In the genomic region with DNA sequence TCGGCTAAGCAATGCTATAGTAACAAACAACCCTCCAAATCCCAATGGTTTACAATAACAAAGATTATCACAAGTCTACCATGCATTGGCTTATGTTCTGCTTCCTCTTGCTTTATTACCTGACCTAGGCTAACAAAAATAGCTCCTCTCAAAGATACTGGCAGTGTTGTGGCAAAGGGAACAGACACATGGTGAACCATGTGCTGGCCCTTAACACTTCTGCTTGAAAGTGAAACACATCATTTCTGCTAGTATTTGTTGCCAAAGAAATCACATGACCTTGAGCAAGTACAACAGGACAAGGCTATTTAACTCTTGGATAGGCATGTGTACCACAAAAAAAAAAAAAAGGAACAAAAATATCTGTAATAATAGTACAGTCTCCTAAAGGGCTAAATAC, we compare ENCODE assay signal across 22 cellular contexts.
"Had no signal": no experiment of that assay in that cellular context is flagged by ENCODE, and none has a peak within 500 bp of the region (broad histone marks: within the 10 kb centered on the region; RNA-seq: fewer than 3 reads in every experiment).

No MANE protein-coding gene starts in this region.

- H3K4me3 ChIP-seq: pancreas, prostate gland, spleen, transverse colon had no signal

- H3K4me1 ChIP-seq: pancreas, prostate gland, spleen, transverse colon had no signal

- H3K27ac ChIP-seq: pancreas, prostate gland, spleen, transverse colon, VCaP had no signal

- H3K36me3 ChIP-seq: pancreas, prostate gland, spleen, transverse colon had no signal

- DNase-seq: activated CD4-positive, alpha-beta T cell treated with anti-CD3 and anti-CD28 coated beads for 4 hours; activated CD4-positive, alpha-beta T cell treated with anti-CD3 and anti-CD28 coated beads, Interleukin-2, amount 50 U/mL, for 4 hours; activated CD8-positive, alpha-beta memory T cell treated with anti-CD3 and anti-CD28 coated beads for 24 hours; activated effector memory CD4-positive, alpha-beta T cell treated with Interleukin-2 at 50 U/mL for 16 hours; activated naive CD4-positive, alpha-beta T cell treated with Interleukin-2 at 50 U/mL for 16 hours; anterior cingulate cortex; effector CD8-positive, alpha-beta T cell; erythroblast; head of caudate nucleus; hippocampal formation; immature natural killer cell; kidney; left colon; mammary epithelial cell; naive thymus-derived CD4-positive, alpha-beta T cell; nucleus accumbens; pancreas; spleen; stimulated activated naive CD4-positive, alpha-beta T cell; transverse colon had no signal

- H3K27me3 ChIP-seq: pancreas, spleen, transverse colon had no signal

- ATAC-seq: left colon; naive thymus-derived CD4-positive, alpha-beta T cell had no signal

- H3K9me3 ChIP-seq: pancreas, prostate gland, spleen, transverse colon had no signal
